Comparison of ENCODE assay signal across 25 cellular contexts in genomic region chr22:27468712-27469111, GRCh38.
"Had no signal": no experiment of that assay in that cellular context is flagged by ENCODE, and none has a peak within 500 bp of the region (broad histone marks: within the 10 kb centered on the region; RNA-seq: fewer than 3 reads in every experiment).

No MANE protein-coding gene starts in this region.

- H3K79me2 ChIP-seq: hepatocyte, parathyroid adenoma had no signal

- H3K4me1 Mint-ChIP-seq: naive thymus-derived CD4-positive, alpha-beta T cell; stimulated activated memory B cell treated with anti-CD40 and anti-IgM and Interleukin-4, amounts not matched to agents 10 μg/mL and 1 μg/mL and 100 μg/mL, for 72 hours had no signal

- H3K4me3 ChIP-seq: gastrocnemius medialis, heart left ventricle, hepatocyte, left lung, neural progenitor cell, skin epidermis, spleen, transverse colon, upper lobe of right lung, uterus had no signal

- H3K9me3 Mint-ChIP-seq: effector memory CD8-positive, alpha-beta T cell; mesothelial cell of epicardium; nephron; stimulated activated memory B cell treated with anti-CD40 and anti-IgM and Interleukin-4, amounts not matched to agents 10 μg/mL and 1 μg/mL and 100 μg/mL, for 72 hours; stimulated activated naive CD8-positive, alpha-beta T cell treated with anti-CD3 and anti-CD28 coated beads, Interleukin-15, Interleukin-2, amounts not matched to agents 100 ng/mL and 50 ng/mL, for 24 hours had no signal

- H3K27ac Mint-ChIP-seq: effector memory CD8-positive, alpha-beta T cell; mesothelial cell of epicardium; naive thymus-derived CD4-positive, alpha-beta T cell; nephron; neural progenitor cell; progenitor cell of endocrine pancreas; stimulated activated memory B cell treated with anti-CD40 and anti-IgM and Interleukin-4, amounts not matched to agents 10 μg/mL and 1 μg/mL and 100 μg/mL, for 72 hours; stimulated activated naive CD8-positive, alpha-beta T cell treated with anti-CD3 and anti-CD28 coated beads, Interleukin-15, Interleukin-2, amounts not matched to agents 100 ng/mL and 50 ng/mL, for 24 hours had no signal

- FAIRE-seq: endometrium, kidney had no signal

- H3K4me3 Mint-ChIP-seq: effector memory CD8-positive, alpha-beta T cell; mesothelial cell of epicardium; naive thymus-derived CD4-positive, alpha-beta T cell; nephron; neural progenitor cell; stimulated activated memory B cell treated with anti-CD40 and anti-IgM and Interleukin-4, amounts not matched to agents 10 μg/mL and 1 μg/mL and 100 μg/mL, for 72 hours; stimulated activated naive CD8-positive, alpha-beta T cell treated with anti-CD3 and anti-CD28 coated beads, Interleukin-15, Interleukin-2, amounts not matched to agents 100 ng/mL and 50 ng/mL, for 24 hours had no signal

- H3K4me1 ChIP-seq: gastrocnemius medialis, heart left ventricle, left lung, parathyroid adenoma, spleen, upper lobe of right lung, uterus had no signal

- H3K9me3 ChIP-seq: gastrocnemius medialis, left lung, spleen, transverse colon, upper lobe of right lung, uterus had no signal

- H3K36me3 Mint-ChIP-seq: mesothelial cell of epicardium; naive thymus-derived CD4-positive, alpha-beta T cell; neural progenitor cell; stimulated activated memory B cell treated with anti-CD40 and anti-IgM and Interleukin-4, amounts not matched to agents 10 μg/mL and 1 μg/mL and 100 μg/mL, for 72 hours had no signal

- H2AFZ ChIP-seq: hepatocyte, neural progenitor cell, parathyroid adenoma had no signal

- H3K27me3 ChIP-seq: hepatocyte, left lung, neural progenitor cell, transverse colon, upper lobe of right lung, uterus had no signal

- H3K27ac ChIP-seq: gastrocnemius medialis, heart left ventricle, hepatocyte, left lung, neural progenitor cell, parathyroid adenoma, spleen, upper lobe of right lung, uterus had no signal

- H3K27me3 Mint-ChIP-seq: stimulated activated memory B cell treated with anti-CD40 and anti-IgM and Interleukin-4, amounts not matched to agents 10 μg/mL and 1 μg/mL and 100 μg/mL, for 72 hours; stimulated activated naive CD8-positive, alpha-beta T cell treated with anti-CD3 and anti-CD28 coated beads, Interleukin-15, Interleukin-2, amounts not matched to agents 100 ng/mL and 50 ng/mL, for 24 hours had no signal

- ATAC-seq: effector memory CD8-positive, alpha-beta T cell; gastrocnemius medialis; heart left ventricle; left lung; naive thymus-derived CD4-positive, alpha-beta T cell; stimulated activated memory B cell treated with anti-CD40 and anti-IgM and Interleukin-4, amounts not matched to agents 10 μg/mL and 1 μg/mL and 100 μg/mL, for 72 hours; upper lobe of right lung had no signal

- H3K9ac ChIP-seq: neural progenitor cell, parathyroid adenoma had no signal

- DNase-seq: cortex of kidney; effector memory CD8-positive, alpha-beta T cell; erythroblast; foreskin fibroblast; gastrocnemius medialis; heart left ventricle; kidney; left lung; mesenchymal stem cell; naive thymus-derived CD4-positive, alpha-beta T cell; spleen; stimulated activated CD4-positive, alpha-beta T cell treated with anti-CD3 and anti-CD28 coated beads, Interleukin-4, amount 100 ng/mL, for 4 hours; transverse colon; upper lobe of right lung; uterus had no signal

- H3K4me2 ChIP-seq: hepatocyte, neural progenitor cell had no signal

- H3K36me3 ChIP-seq: gastrocnemius medialis, heart left ventricle, left lung, neural progenitor cell, spleen, transverse colon, upper lobe of right lung, uterus had no signal
